In genomic region chr16:14529010-14529669, GRCh38 we compare ENCODE assay signal across 8 cellular contexts.
DNase-seq lines count a peak whose midpoint lies in the region; ATAC-seq and TF ChIP-seq lines count a peak whose summit lies in the region.

No MANE protein-coding gene starts in this region.

- 20% methylated on average over 11 of the region's 11 CpGs for WGBS in smooth muscle cell (ENCODE audit: low lambda C conversion rate)

- H3K9ac ChIP-seq in smooth muscle cell (ENCODE audit: low read depth): peak overlapping the region; percentile 9

- H3K79me2 ChIP-seq in ACC112 (ENCODE audit: control insufficient read depth, insufficient read depth, low read length, unreplicated experiment): no peaks in the 10 kb centered on the region
- H3K79me2 ChIP-seq in smooth muscle cell (ENCODE audit: low read depth): no peaks in the 10 kb centered on the region

- peak overlapping the region; percentile 38 for H3K4me3 ChIP-seq in ACC112 (ENCODE audit: low read depth, low read length)
- H3K4me3 ChIP-seq in smooth muscle cell: peak overlapping the region; percentile 38

- H4K20me1 ChIP-seq in smooth muscle cell (ENCODE audit: low read depth): no peaks in the 10 kb centered on the region

- ATAC-seq in GM18517 (IDR thresholded peaks at IDR 0.05; ENCODE audit: unreplicated experiment) (peak; percentile 56), HG02970 (IDR thresholded peaks at IDR 0.05; ENCODE audit: low FRiP score, unreplicated experiment) (no peak)

- no peaks in the 10 kb centered on the region for H3F3A ChIP-seq in smooth muscle cell (ENCODE audit: low read depth)

- peak overlapping the region; percentile 82 for H3K4me2 ChIP-seq in smooth muscle cell

- H3K27me3 ChIP-seq in ACC112 (ENCODE audit: insufficient read depth, low read length) (no peaks in the 10 kb centered on the region), smooth muscle cell (ENCODE audit: low read depth) (no peaks in the 10 kb centered on the region)

- H2AFZ ChIP-seq in ACC112 (ENCODE audit: low read length, unreplicated experiment): no peak overlapping the region
- H2AFZ ChIP-seq in smooth muscle cell (ENCODE audit: low read depth): no peak overlapping the region

- no peaks in the 10 kb centered on the region for H3K27me3 Mint-ChIP-seq in MCF 10A (ENCODE audit: insufficient read depth, unreplicated experiment)

- H3K27ac ChIP-seq in ACC112 (ENCODE audit: low read depth, low read length): peak overlapping the region; percentile 81
- peak overlapping the region; percentile 36 for H3K27ac ChIP-seq in smooth muscle cell (ENCODE audit: low read depth)

- DNase-seq in NCI-H1930 (lab: John Stamatoyannopoulos, UW) (peak; percentile 10 to 59), T1000 (lab: John Stamatoyannopoulos, UW) (peak; percentile 71), MCF 10A (ENCODE audit: unreplicated experiment) (peak; percentile 93), iPS-NIHi7 (ENCODE audit: extremely low spot score) (peak; percentile 63), smooth muscle cell (lab: John Stamatoyannopoulos, UW; ENCODE audit: unreplicated experiment) (no peak)

- H3K9me3 Mint-ChIP-seq in MCF 10A (ENCODE audit: unreplicated experiment): no peaks in the 10 kb centered on the region

- H3K36me3 Mint-ChIP-seq in MCF 10A (ENCODE audit: insufficient read depth, unreplicated experiment): peaks cover 30% of the 10 kb centered on the region

- TF ChIP-seq CTCF in MCF 10A (IDR thresholded peaks at IDR 0.05; ENCODE audit: unreplicated experiment) (peak; percentile 80), smooth muscle cell (IDR thresholded peaks at IDR 0.05; ENCODE audit: borderline replicate concordance, insufficient read depth, poor library complexity, severe bottlenecking) (peak; percentile 85)

- H3K36me3 ChIP-seq in ACC112 (ENCODE audit: insufficient read depth, low read length) (no peaks in the 10 kb centered on the region), smooth muscle cell (ENCODE audit: low read depth) (no peaks in the 10 kb centered on the region)

- peaks cover 25% of the 10 kb centered on the region for H3K4me1 Mint-ChIP-seq in MCF 10A (ENCODE audit: insufficient read depth, unreplicated experiment)

- H3K4me1 ChIP-seq in ACC112 (ENCODE audit: control insufficient read depth, insufficient read depth, low read length, unreplicated experiment): peaks cover 22% of the 10 kb centered on the region
- peaks cover 21% of the 10 kb centered on the region for H3K4me1 ChIP-seq in smooth muscle cell (ENCODE audit: low read depth)

- BruUV-seq in MCF 10A (replicated peaks; lab: Mats Ljungman, UMichigan): no TSS peak

- CTCF ChIA-PET in MCF 10A (lab: Yijun Ruan, JAX): interaction anchor here (0.5 to 8.0 kb wide), 27 partner anchors 9 to 606 kb away, joined by 3 to 106 read pairs (median 6); no protein-coding TSS in a partner anchor

- no peaks in the 10 kb centered on the region for H3K9me3 ChIP-seq in smooth muscle cell (replicated peaks; ENCODE audit: low read depth)

- POLR2A ChIA-PET in MCF 10A (lab: Yijun Ruan, JAX): interaction anchor here (0.6 to 5.1 kb wide), 14 partner anchors 18 to 244 kb away, joined by 3 to 52 read pairs (median 6); no protein-coding TSS in a partner anchor

- no peak overlapping the region for H3K27ac Mint-ChIP-seq in MCF 10A (ENCODE audit: low read depth, unreplicated experiment)

- intact Hi-C loops in MCF 10A (cut with micrococcal nuclease): loop anchor here (1.0 to 10.0 kb wide), 8 partner anchors 28 to 607 kb away; partner anchors contain the start of gene ERCC4

- H3K4me3 Mint-ChIP-seq in MCF 10A (ENCODE audit: unreplicated experiment): peak overlapping the region; percentile 33
